ENCODE assay signal across 13 cellular contexts in the genomic region with DNA sequence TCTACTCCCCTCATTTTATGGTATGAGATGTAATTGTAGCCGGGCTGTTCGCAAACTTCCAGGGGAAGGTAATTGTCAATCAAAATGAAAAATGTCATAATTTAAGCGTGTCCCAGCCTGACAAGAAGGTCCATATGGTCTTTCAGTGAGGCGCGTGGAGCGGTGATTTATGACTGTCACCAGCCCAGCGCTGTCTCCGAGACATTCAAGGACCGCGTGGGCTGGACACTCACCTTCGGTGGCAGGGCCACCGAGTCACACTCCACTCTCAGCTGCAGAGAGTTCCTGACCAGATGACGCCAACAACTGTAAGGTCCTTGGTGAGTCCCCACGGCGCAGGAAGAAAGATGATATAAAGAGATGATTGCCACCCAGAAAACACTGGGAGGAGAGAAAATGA.
A peak's percentile ranks its signal among the peaks of the same experiment; 100 is the strongest.
DNase-seq lines count a peak whose midpoint lies in the region; ATAC-seq, FAIRE-seq and TF ChIP-seq lines count a peak whose summit lies in the region.
"Had no signal": no experiment of that assay in that cellular context is flagged by ENCODE, and none has a peak within 500 bp of the region (broad histone marks: within the 10 kb centered on the region; RNA-seq: fewer than 3 reads in every experiment).

No MANE protein-coding gene starts in this region.

- H2BK120ac ChIP-seq in trophoblast cell (ENCODE audit: insufficient read depth, low read length, poor library complexity), result no peak overlapping the region

- H4K91ac ChIP-seq in trophoblast cell (ENCODE audit: low read depth, low read length), result no peak overlapping the region

- H3K79me1 ChIP-seq in trophoblast cell (ENCODE audit: low read length), result no peaks in the 10 kb centered on the region

- H4K20me1 ChIP-seq in K562 (replicated peaks; ENCODE audit: control insufficient read depth, insufficient read depth, low read length), result peaks cover 3% of the 10 kb centered on the region; the same call in 1 of the 2 replicates

- H3K4ac ChIP-seq in trophoblast cell (ENCODE audit: low read depth, low read length), result no peak overlapping the region

- H3K4me2 ChIP-seq in K562 (ENCODE audit: insufficient read depth, low read length) (no peak overlapping the region), trophoblast cell (ENCODE audit: low read length) (no peak overlapping the region)

- no TSS peak for BruUV-seq in K562 (replicated peaks; lab: Mats Ljungman, UMichigan)

- H3K9ac ChIP-seq in K562 (ENCODE audit: insufficient read depth in 1 of 2, low read depth in 2 of 2, low read length in 2 of 2) (no peak overlapping the region), trophoblast cell (ENCODE audit: low read length) (peak overlapping the region; percentile 48)
- H3K9ac ChIP-seq: GM23248 had no signal

- H3K23ac ChIP-seq in trophoblast cell (ENCODE audit: low read length), result no peak overlapping the region

- no peak overlapping the region for H2BK5ac ChIP-seq in trophoblast cell (ENCODE audit: low read depth, low read length, poor library complexity)

- H2AFZ ChIP-seq in K562 (ENCODE audit: low read depth, low read length) (no peak overlapping the region), trophoblast cell (ENCODE audit: insufficient read depth, low read length, poor library complexity) (no peak overlapping the region)
- H2AFZ ChIP-seq: GM23248 had no signal

- CTCF ChIA-PET in K562 (lab: Yijun Ruan, JAX; ENCODE audit: low intra/inter-chr PET ratio), result no interaction called here

- H3K4me1 ChIP-seq in K562 (replicated peaks in 1 of 2; ENCODE audit: control insufficient read depth in 2 of 2, insufficient read depth in 2 of 2, low read length in 2 of 2), result no peaks in the 10 kb centered on the region
- H3K4me1 ChIP-seq in trophoblast cell (ENCODE audit: control insufficient read depth in 1 of 2, insufficient read depth in 2 of 2, low read length in 2 of 2), result no peaks in the 10 kb centered on the region

- no peak for ATAC-seq in K562
- ATAC-seq in GM21529 (IDR thresholded peaks at IDR 0.05; ENCODE audit: unreplicated experiment), result no peak

- no peak for TF ChIP-seq RAD21 in K562 (CRISPR knock-in tag; conservative IDR thresholded peaks at IDR 0.05 in 1 of 2, IDR thresholded peaks at IDR 0.05 in 1 of 2)

- H3K4me3 ChIP-seq in K562 (no peak overlapping the region), trophoblast cell (ENCODE audit: low read depth, low read length) (no peak overlapping the region)
- H3K4me3 ChIP-seq: GM23248 had no signal

- no peak for TF ChIP-seq POLR2A in K562 (conservative IDR thresholded peaks at IDR 0.05)

- no peak for TF ChIP-seq EP300 in K562 (IDR thresholded peaks at IDR 0.05; ENCODE audit: low read length)

- H3K79me2 ChIP-seq in K562 (ENCODE audit: control insufficient read depth, insufficient read depth, low read length), result no peaks in the 10 kb centered on the region
- H3K79me2 ChIP-seq in trophoblast cell (ENCODE audit: control insufficient read depth, insufficient read depth, low read length, poor library complexity), result no peaks in the 10 kb centered on the region

- H3K27me3 ChIP-seq in K562 (ENCODE audit: control insufficient read depth in 2 of 2, insufficient read depth in 2 of 2, low read length in 2 of 2) (peaks cover 55 to 77% of the 10 kb centered on the region in 2 experiments; a peak in 4 of 5 replicates), trophoblast cell (ENCODE audit: insufficient read depth, low read length) (peaks cover 1% of the 10 kb centered on the region)

- H3K27ac ChIP-seq in K562 (ENCODE audit: extremely low read depth, low read depth, low read length) (no peak overlapping the region), trophoblast cell (ENCODE audit: low read depth, low read length) (no peak overlapping the region)
- H3K27ac ChIP-seq: GM23248 had no signal

- H3K36me3 ChIP-seq in K562 (ENCODE audit: control insufficient read depth, insufficient read depth, low read length) (no peaks in the 10 kb centered on the region), trophoblast cell (ENCODE audit: control insufficient read depth in 1 of 2, insufficient read depth in 2 of 2, low read length in 2 of 2) (no peaks in the 10 kb centered on the region)

- TF ChIP-seq CTCF in K562 (IDR thresholded peaks at IDR 0.05 in 2 of 3, conservative IDR thresholded peaks at IDR 0.05 in 1 of 3; ENCODE audit: insufficient read depth in 2 of 3, low read depth in 1 of 3, low read length in 3 of 3), result no peak

- no peak overlapping the region for H3K18ac ChIP-seq in trophoblast cell (ENCODE audit: low read length)

- in situ Hi-C loops in K562 (cut with MboI), result no loop called here

- no peak overlapping the region for H2BK12ac ChIP-seq in trophoblast cell (ENCODE audit: low read length)

- H2AK5ac ChIP-seq in trophoblast cell (ENCODE audit: low read length), result no peak overlapping the region

- H3K9me1 ChIP-seq in K562 (ENCODE audit: control insufficient read depth, insufficient read depth, low read length), result no peaks in the 10 kb centered on the region

- DNase-seq in DMS 273 treated with DMSO at 0.1 percent for 48 hours (lab: John Stamatoyannopoulos, UW) (peak; percentile 31), NCI-H1694 (lab: John Stamatoyannopoulos, UW) (peak; percentile 75), K562 (ENCODE audit: extremely low read depth in 1 of 4, low spot score in 3 of 4) (no peak), trophoblast cell (no peak), DMS79 treated with DMSO at 0.1 percent for 48 hours (lab: John Stamatoyannopoulos, UW) (no peak), GOT3 (lab: John Stamatoyannopoulos, UW) (no peak)
- DNase-seq: CD4-positive, alpha-beta T cell; GM23248; KG1; NCI-H1436; NCI-H2081 treated with DMSO at 0.1 percent for 48 hours; NCI-H446 had no signal

- H4K8ac ChIP-seq in trophoblast cell (ENCODE audit: low read depth, low read length), result no peak overlapping the region

- H3K9me3 ChIP-seq in K562 (replicated peaks; ENCODE audit: control insufficient read depth, insufficient read depth, low read depth, low read length), result no peaks in the 10 kb centered on the region
- peaks cover 5% of the 10 kb centered on the region for H3K9me3 ChIP-seq in trophoblast cell (ENCODE audit: insufficient read depth, low read depth, low read length)

- intact Hi-C loops in K562 (cut with micrococcal nuclease), result no loop called here

- H4K12ac ChIP-seq in trophoblast cell (ENCODE audit: low read depth, low read length), result no peak overlapping the region

- POLR2A ChIA-PET in K562 (lab: Yijun Ruan, JAX), result interaction anchor here (0.6 to 0.7 kb wide), 3 partner anchors 8 to 1423 kb away, joined by 3 to 5 read pairs (median 4); partner anchors contain the start of gene TNRC6C

- no peak overlapping the region for H3K14ac ChIP-seq in trophoblast cell (ENCODE audit: low read length)

- no peak for FAIRE-seq in K562 (lab: Jason Lieb, UNC)

- 4% methylated on average over 15 of the region's 15 CpGs for WGBS in K562 (ENCODE audit: insufficient coverage, low coverage, missing lambda C conversion rate)
- WGBS in trophoblast cell (ENCODE audit: extremely low coverage, insufficient coverage, insufficient read length), result no CpG with 5 or more reads among the region's 15 CpGs

TF ChIP-seq in K562, 482 proteins besides CTCF, POLR2A, EP300 and RAD21 (continues in another document):
- TF ChIP-seq ZNF24 (IDR thresholded peaks at IDR 0.05) (no peak), ZNF586 (CRISPR knock-in tag; conservative IDR thresholded peaks at IDR 0.05) (no peak), MCM5 (IDR thresholded peaks at IDR 0.05; ENCODE audit: low read depth) (no peak), NBN (IDR thresholded peaks at IDR 0.05; ENCODE audit: low read depth) (no peak), MITF (IDR thresholded peaks at IDR 0.05) (no peak), ETV6 (IDR thresholded peaks at IDR 0.05; ENCODE audit: borderline replicate concordance in 1 of 2, low read depth in 2 of 2, low read length in 1 of 2) (no peak), ETV6 (CRISPR knock-in tag; IDR thresholded peaks at IDR 0.05; ENCODE audit: borderline replicate concordance) (no peak), ZNF740 (CRISPR knock-in tag; IDR thresholded peaks at IDR 0.05) (no peak), ZNF740 (tag; IDR thresholded peaks at IDR 0.05) (no peak)
- TF ChIP-seq, protein P1, sequence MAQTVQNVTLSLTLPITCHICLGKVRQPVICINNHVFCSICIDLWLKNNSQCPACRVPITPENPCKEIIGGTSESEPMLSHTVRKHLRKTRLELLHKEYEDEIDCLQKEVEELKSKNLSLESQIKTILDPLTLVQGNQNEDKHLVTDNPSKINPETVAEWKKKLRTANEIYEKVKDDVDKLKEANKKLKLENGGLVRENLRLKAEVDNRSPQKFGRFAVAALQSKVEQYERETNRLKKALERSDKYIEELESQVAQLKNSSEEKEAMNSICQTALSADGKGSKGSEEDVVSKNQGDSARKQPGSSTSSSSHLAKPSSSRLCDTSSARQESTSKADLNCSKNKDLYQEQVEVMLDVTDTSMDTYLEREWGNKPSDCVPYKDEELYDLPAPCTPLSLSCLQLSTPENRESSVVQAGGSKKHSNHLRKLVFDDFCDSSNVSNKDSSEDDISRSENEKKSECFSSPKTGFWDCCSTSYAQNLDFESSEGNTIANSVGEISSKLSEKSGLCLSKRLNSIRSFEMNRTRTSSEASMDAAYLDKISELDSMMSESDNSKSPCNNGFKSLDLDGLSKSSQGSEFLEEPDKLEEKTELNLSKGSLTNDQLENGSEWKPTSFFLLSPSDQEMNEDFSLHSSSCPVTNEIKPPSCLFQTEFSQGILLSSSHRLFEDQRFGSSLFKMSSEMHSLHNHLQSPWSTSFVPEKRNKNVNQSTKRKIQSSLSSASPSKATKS (CRISPR knock-in tag; IDR thresholded peaks at IDR 0.05), result no peak

Comparison
In these comparisons a context has a peak if more than half of its experiments do, and no peak if none do; other contexts are left out.
1. DNase-seq: peak in DMS 273 treated with DMSO at 0.1 percent for 48 hours (single experiment) and NCI-H1694 (single experiment); none in K562 (0 of 4), trophoblast cell (0 of 2), DMS79 treated with DMSO at 0.1 percent for 48 hours (single experiment) and GOT3 (single experiment).